23 cellular contexts compared by ENCODE assay signal in the genomic region with DNA sequence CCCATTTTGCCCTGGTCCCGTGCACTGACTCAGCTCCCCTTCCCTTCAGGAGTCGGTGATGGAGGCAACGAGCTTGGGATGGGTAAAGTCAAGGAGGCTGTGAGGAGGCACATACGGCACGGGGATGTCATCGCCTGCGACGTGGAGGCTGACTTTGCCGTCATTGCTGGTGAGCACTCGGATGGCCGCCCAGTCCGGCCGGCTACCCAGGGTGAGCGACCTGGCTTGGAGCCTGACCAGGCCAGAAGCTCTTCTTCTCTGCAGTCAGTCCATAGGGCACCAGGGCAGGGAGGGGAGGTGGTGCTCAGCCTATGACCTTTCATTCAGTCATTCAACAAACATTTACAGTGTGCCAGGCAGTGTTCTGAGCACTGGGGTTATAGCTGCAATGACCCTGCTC. TPM values are rescaled to one million over a fixed set of nuclear protein-coding genes. Genes with fewer than 3 reads are reported as not detected.
A peak's percentile ranks its signal among the peaks of the same experiment; 100 is the strongest.
DNase-seq lines count a peak whose midpoint lies in the region; ATAC-seq and TF ChIP-seq lines count a peak whose summit lies in the region.
"Had no signal": no experiment of that assay in that cellular context is flagged by ENCODE, and none has a peak within 500 bp of the region (broad histone marks: within the 10 kb centered on the region; RNA-seq: fewer than 3 reads in every experiment).

No MANE protein-coding gene starts in this region.

- no peaks in the 10 kb centered on the region for H3K9me2 ChIP-seq in SK-N-SH

- no peak for TF ChIP-seq EP300 in SK-N-SH (IDR thresholded peaks at IDR 0.05; ENCODE audit: borderline replicate concordance in 1 of 2, low read depth in 1 of 2, low read length in 1 of 2)

- peaks cover 25% of the 10 kb centered on the region for H3K36me3 Mint-ChIP-seq in activated naive CD4-positive, alpha-beta T cell treated with anti-CD3 and anti-CD28 coated beads, Interleukin-2, amount 50 U/mL, for 24 hours
- peaks cover 17 to 59% of the 10 kb centered on the region in 2 donors for H3K36me3 Mint-ChIP-seq in activated naive CD4-positive, alpha-beta T cell treated with anti-CD3 and anti-CD28 coated beads, Interleukin-2, amount 50 U/mL, for 72 hours
- peaks cover 28% of the 10 kb centered on the region for H3K36me3 Mint-ChIP-seq in activated naive CD8-positive, alpha-beta T cell

- H3K4me3 Mint-ChIP-seq in activated naive CD4-positive, alpha-beta T cell treated with anti-CD3 and anti-CD28 coated beads, Interleukin-2, amount 50 U/mL, for 24 hours: no peak overlapping the region
- peak overlapping the region; percentile 32 for H3K4me3 Mint-ChIP-seq in activated naive CD8-positive, alpha-beta T cell
- peak overlapping the region in 1 of 2 donors; percentile 66 for H3K4me3 Mint-ChIP-seq in stimulated activated naive CD8-positive, alpha-beta T cell treated with anti-CD3 and anti-CD28 coated beads, Interleukin-15, amount 100 ng/mL, for 72 hours
- H3K4me3 Mint-ChIP-seq: CD8-positive, alpha-beta memory T cell; endodermal cell; naive thymus-derived CD8-positive, alpha-beta T cell had no signal

- no peak for DNase-seq in activated naive CD4-positive, alpha-beta T cell treated with anti-CD3 and anti-CD28 coated beads, Interleukin-2, amount 50 U/mL, for 72 hours (ENCODE audit: low spot score in 2 of 2)
- DNase-seq in mucosa of descending colon: no peak
- no peak for DNase-seq in stimulated activated naive CD8-positive, alpha-beta T cell treated with anti-CD3 and anti-CD28 coated beads, Interleukin-15, amount 100 ng/mL, for 72 hours
- DNase-seq in SK-N-SH: no peak
- DNase-seq: CD8-positive, alpha-beta memory T cell; central memory CD4-positive, alpha-beta T cell; EL; endodermal cell; foreskin fibroblast; head of caudate nucleus; islet precursor cell; left ventricle myocardium superior; midbrain; naive thymus-derived CD8-positive, alpha-beta T cell; NCI-H2107; Right ventricle myocardium superior; small intestine; tibial artery had no signal

- H3K9ac ChIP-seq in SK-N-SH: no peak overlapping the region

- H3F3A ChIP-seq in SK-N-SH (replicated peaks; ENCODE audit: insufficient read depth): no peaks in the 10 kb centered on the region

- H3K27me3 Mint-ChIP-seq in activated naive CD4-positive, alpha-beta T cell treated with anti-CD3 and anti-CD28 coated beads, Interleukin-2, amount 50 U/mL, for 24 hours: no peaks in the 10 kb centered on the region
- no peaks in the 10 kb centered on the region for H3K27me3 Mint-ChIP-seq in activated naive CD8-positive, alpha-beta T cell
- no peaks in the 10 kb centered on the region for H3K27me3 Mint-ChIP-seq in stimulated activated naive CD8-positive, alpha-beta T cell treated with anti-CD3 and anti-CD28 coated beads, Interleukin-15, amount 100 ng/mL, for 72 hours
- H3K27me3 Mint-ChIP-seq: CD8-positive, alpha-beta memory T cell; naive thymus-derived CD8-positive, alpha-beta T cell had no signal

- CTCF ChIA-PET in SK-N-SH (lab: Yijun Ruan, JAX): no interaction called here

- peak overlapping the region; percentile 86 for H3K27ac Mint-ChIP-seq in activated naive CD4-positive, alpha-beta T cell treated with anti-CD3 and anti-CD28 coated beads, Interleukin-2, amount 50 U/mL, for 24 hours
- peak overlapping the region in 1 of 2 donors; percentile 95 for H3K27ac Mint-ChIP-seq in activated naive CD4-positive, alpha-beta T cell treated with anti-CD3 and anti-CD28 coated beads, Interleukin-2, amount 50 U/mL, for 72 hours
- peak overlapping the region; percentile 78 for H3K27ac Mint-ChIP-seq in activated naive CD8-positive, alpha-beta T cell
- peak overlapping the region; percentile 97 to 98 for H3K27ac Mint-ChIP-seq in stimulated activated naive CD8-positive, alpha-beta T cell treated with anti-CD3 and anti-CD28 coated beads, Interleukin-15, amount 100 ng/mL, for 72 hours
- H3K27ac Mint-ChIP-seq: endodermal cell; naive thymus-derived CD8-positive, alpha-beta T cell had no signal

- no peak overlapping the region for H3K4me3 ChIP-seq in mucosa of descending colon
- no peak overlapping the region for H3K4me3 ChIP-seq in SK-N-SH (ENCODE audit: low read depth in 2 of 2, low read length in 1 of 2)
- H3K4me3 ChIP-seq: tibial artery had no signal

- no peaks in the 10 kb centered on the region for H3K27me3 ChIP-seq in SK-N-SH (ENCODE audit: insufficient read depth)
- H3K27me3 ChIP-seq: tibial artery had no signal

- H3K9me3 ChIP-seq in mucosa of descending colon (peaks cover 11% of the 10 kb centered on the region), SK-N-SH (no peaks in the 10 kb centered on the region)
- H3K9me3 ChIP-seq: tibial artery had no signal

- intact Hi-C loops in mucosa of descending colon (cut with DNase I, micrococcal nuclease): no loop called here

- 94% methylated on average over 10 of the region's 14 CpGs for WGBS in SK-N-SH (ENCODE audit: low lambda C conversion rate)

- no peaks in the 10 kb centered on the region for H3K4me1 ChIP-seq in mucosa of descending colon (ENCODE audit: low read depth)
- no peaks in the 10 kb centered on the region for H3K4me1 ChIP-seq in SK-N-SH (ENCODE audit: control insufficient read depth in 1 of 2, insufficient read depth in 2 of 2, low read depth in 1 of 2, low read length in 1 of 2)
- H3K4me1 ChIP-seq: tibial artery had no signal

- TF ChIP-seq CTCF in mucosa of descending colon (IDR thresholded peaks at IDR 0.05) (no peak), SK-N-SH (IDR thresholded peaks at IDR 0.05) (no peak)

- no peak overlapping the region for H3K4me2 ChIP-seq in SK-N-SH

- no peaks in the 10 kb centered on the region for H4K20me1 ChIP-seq in SK-N-SH (ENCODE audit: insufficient read depth)

- H3K79me2 ChIP-seq in SK-N-SH (ENCODE audit: insufficient read depth): no peaks in the 10 kb centered on the region

- H3K27ac ChIP-seq in SK-N-SH (ENCODE audit: low read depth in 2 of 2, low read length in 1 of 2): no peak overlapping the region
- H3K27ac ChIP-seq: tibial artery had no signal

- no peak overlapping the region for H2AFZ ChIP-seq in SK-N-SH (ENCODE audit: low read depth)

- POLR2A ChIA-PET in SK-N-SH (lab: Yijun Ruan, JAX): no interaction called here

- no peaks in the 10 kb centered on the region for H3K9me3 Mint-ChIP-seq in activated naive CD4-positive, alpha-beta T cell treated with anti-CD3 and anti-CD28 coated beads, Interleukin-2, amount 50 U/mL, for 24 hours
- H3K9me3 Mint-ChIP-seq in activated naive CD4-positive, alpha-beta T cell treated with anti-CD3 and anti-CD28 coated beads, Interleukin-2, amount 50 U/mL, for 72 hours: peaks cover 0 to 12% of the 10 kb centered on the region in 2 donors
- no peaks in the 10 kb centered on the region for H3K9me3 Mint-ChIP-seq in activated naive CD8-positive, alpha-beta T cell (ENCODE audit: low read depth)
- H3K9me3 Mint-ChIP-seq in stimulated activated naive CD8-positive, alpha-beta T cell treated with anti-CD3 and anti-CD28 coated beads, Interleukin-15, amount 100 ng/mL, for 72 hours: peaks cover 7 to 10% of the 10 kb centered on the region in 2 donors
- H3K9me3 Mint-ChIP-seq: CD8-positive, alpha-beta memory T cell; naive thymus-derived CD8-positive, alpha-beta T cell had no signal

- H3K4me1 Mint-ChIP-seq in activated naive CD4-positive, alpha-beta T cell treated with anti-CD3 and anti-CD28 coated beads, Interleukin-2, amount 50 U/mL, for 24 hours: peaks cover 48% of the 10 kb centered on the region
- H3K4me1 Mint-ChIP-seq in activated naive CD8-positive, alpha-beta T cell (ENCODE audit: low read depth): peaks cover 28% of the 10 kb centered on the region
- peaks cover 59% of the 10 kb centered on the region for H3K4me1 Mint-ChIP-seq in stimulated activated naive CD8-positive, alpha-beta T cell treated with anti-CD3 and anti-CD28 coated beads, Interleukin-15, amount 100 ng/mL, for 72 hours
- H3K4me1 Mint-ChIP-seq: endodermal cell had no signal

- no peak for TF ChIP-seq RAD21 in SK-N-SH (IDR thresholded peaks at IDR 0.05; ENCODE audit: low read length)

- H3K36me3 ChIP-seq in mucosa of descending colon (ENCODE audit: low read depth) (peaks cover 10% of the 10 kb centered on the region), SK-N-SH (replicated peaks in 1 of 2; ENCODE audit: control insufficient read depth in 1 of 2, insufficient read depth in 2 of 2, low read length in 1 of 2) (peaks cover 0 to 15% of the 10 kb centered on the region in 2 experiments)

- ATAC-seq in activated naive CD4-positive, alpha-beta T cell treated with anti-CD3 and anti-CD28 coated beads, Interleukin-2, amount 50 U/mL, for 72 hours: no peak
- peak; percentile 19 for ATAC-seq in mucosa of descending colon
- peak; percentile 42 for ATAC-seq in stimulated activated naive CD8-positive, alpha-beta T cell treated with anti-CD3 and anti-CD28 coated beads, Interleukin-15, amount 100 ng/mL, for 72 hours
- ATAC-seq in GM19351 (IDR thresholded peaks at IDR 0.05; ENCODE audit: unreplicated experiment): no peak
- ATAC-seq: esophagus mucosa; HCT116; left ventricle myocardium superior; naive thymus-derived CD8-positive, alpha-beta T cell had no signal

TF ChIP-seq in SK-N-SH, 30 proteins besides CTCF, POLR2A, EP300 and RAD21 (continues in another document):
- TF ChIP-seq TAF1 (IDR thresholded peaks at IDR 0.05; ENCODE audit: borderline replicate concordance, low read depth, low read length) (no peak), TCF12 (IDR thresholded peaks at IDR 0.05) (no peak), MXI1 (IDR thresholded peaks at IDR 0.05; ENCODE audit: low read depth, low read length) (no peak), RFX5 (IDR thresholded peaks at IDR 0.05; ENCODE audit: low read length) (no peak), NFIC (IDR thresholded peaks at IDR 0.05; ENCODE audit: borderline replicate concordance) (no peak), FOSL2 (IDR thresholded peaks at IDR 0.05; ENCODE audit: borderline replicate concordance, low read depth) (no peak), EZH2phosphoT487 (IDR thresholded peaks at IDR 0.05; ENCODE audit: borderline replicate concordance, low read depth) (no peak), RCOR1 (IDR thresholded peaks at IDR 0.05; ENCODE audit: low read length) (no peak), FOXM1 (IDR thresholded peaks at IDR 0.05; ENCODE audit: low read depth) (no peak), YY1 (IDR thresholded peaks at IDR 0.05; ENCODE audit: low read depth) (no peak)
- TF ChIP-seq, protein P1, sequence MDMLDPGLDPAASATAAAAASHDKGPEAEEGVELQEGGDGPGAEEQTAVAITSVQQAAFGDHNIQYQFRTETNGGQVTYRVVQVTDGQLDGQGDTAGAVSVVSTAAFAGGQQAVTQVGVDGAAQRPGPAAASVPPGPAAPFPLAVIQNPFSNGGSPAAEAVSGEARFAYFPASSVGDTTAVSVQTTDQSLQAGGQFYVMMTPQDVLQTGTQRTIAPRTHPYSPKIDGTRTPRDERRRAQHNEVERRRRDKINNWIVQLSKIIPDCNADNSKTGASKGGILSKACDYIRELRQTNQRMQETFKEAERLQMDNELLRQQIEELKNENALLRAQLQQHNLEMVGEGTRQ (IDR thresholded peaks at IDR 0.05; ENCODE audit: borderline replicate concordance, low read depth, low read length): no peak

RNA-seq across cellular contexts. Expression of gene GPR68, which starts 39.8 kb away (rescaled TPM):
- 10 to 100 TPM in 1 of 2 donors, 1 to 10 TPM in 1; 4.6 to 12.7 TPM for total RNA-seq in activated naive CD4-positive, alpha-beta T cell treated with anti-CD3 and anti-CD28 coated beads, Interleukin-2, amount 50 U/mL, for 72 hours
- 1 to 10 TPM; 1.4 to 2.4 (median 2.3) TPM for total RNA-seq in mucosa of descending colon
- polyA plus RNA-seq in SK-N-SH (2012; rRNA removed): 0.18 and 0.62 TPM in 2 replicates
- 0.26 and 0.49 TPM in 2 replicates for polyA plus RNA-seq in SK-N-SH (2012; cell fraction: cytosol; rRNA removed)
- 0.63 and 1.2 TPM in 2 replicates for polyA plus RNA-seq in SK-N-SH (2012; cell fraction: nucleus; rRNA removed)

Comparison
In these comparisons a context has a peak if more than half of its experiments do, and no peak if none do; other contexts are left out.
1. ATAC-seq: peak in mucosa of descending colon (single experiment) and stimulated activated naive CD8-positive, alpha-beta T cell treated with anti-CD3 and anti-CD28 coated beads, Interleukin-15, amount 100 ng/mL, for 72 hours (single experiment); none in activated naive CD4-positive, alpha-beta T cell treated with anti-CD3 and anti-CD28 coated beads, Interleukin-2, amount 50 U/mL, for 72 hours (0 of 2) and GM19351 (single experiment).